7 cellular contexts compared by ENCODE assay signal in the genomic region with DNA sequence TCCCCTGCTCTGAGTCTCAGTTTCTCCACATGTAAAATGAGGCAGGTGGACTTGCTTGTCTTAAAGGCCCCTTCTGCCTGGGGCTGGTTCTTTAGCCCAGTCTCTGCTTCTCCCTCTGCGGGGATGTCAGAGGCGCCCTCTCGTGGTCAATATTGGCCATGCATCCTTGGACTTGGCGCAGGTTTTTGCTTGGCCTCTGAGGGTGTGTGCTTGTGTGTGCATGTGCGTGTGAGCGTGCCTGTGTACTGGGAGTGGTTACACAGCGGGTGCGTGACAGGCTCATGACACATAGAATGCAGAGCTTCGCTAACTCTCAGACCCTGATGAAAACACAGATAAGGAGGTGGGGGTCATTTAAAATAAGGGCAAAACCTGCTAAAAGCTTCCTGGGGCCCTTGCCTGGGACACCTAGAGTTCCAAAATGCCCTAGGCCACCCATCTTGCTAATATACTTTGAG.
DNase-seq lines count a peak whose midpoint lies in the region; FAIRE-seq and TF ChIP-seq lines count a peak whose summit lies in the region.

No MANE protein-coding gene starts in this region.

- CTCF ChIA-PET in SK-N-SH (lab: Yijun Ruan, JAX), result interaction anchor here (0.6 to 2.1 kb wide), 19 partner anchors 9 to 269 kb away, joined by 3 to 13 read pairs (median 4); no protein-coding TSS in a partner anchor
- CTCF ChIA-PET in activated naive CD4-positive, alpha-beta T cell treated with anti-CD3 and anti-CD28 coated beads for 36 hours (lab: Charles Lee), result interaction anchor here (0.7 to 2.9 kb wide), 3 partner anchors 9 to 246 kb away, joined by 3 to 16 read pairs (median 3); no protein-coding TSS in a partner anchor

- no peaks in the 10 kb centered on the region for H3K79me2 ChIP-seq in SK-N-SH (ENCODE audit: insufficient read depth)

- WGBS in SK-N-SH (ENCODE audit: low lambda C conversion rate), result 8% methylated on average over 9 of the region's 9 CpGs

- H3K36me3 ChIP-seq in SK-N-SH (replicated peaks in 1 of 2; ENCODE audit: control insufficient read depth in 1 of 2, insufficient read depth in 2 of 2, low read length in 1 of 2), result no peaks in the 10 kb centered on the region

- H3K4me3 Mint-ChIP-seq in activated naive CD4-positive, alpha-beta T cell treated with anti-CD3 and anti-CD28 coated beads for 36 hours, result no peak overlapping the region

- peak; percentile 93 for FAIRE-seq in urothelium cell line (lab: Jason Lieb, UNC)

- intact Hi-C loops in activated naive CD4-positive, alpha-beta T cell treated with anti-CD3 and anti-CD28 coated beads for 36 hours (cut with micrococcal nuclease), result loop anchor here (1.0 kb wide), 1 partner anchor 260 kb away; no protein-coding TSS in a partner anchor
- intact Hi-C loops in posterior cingulate gyrus (cut with DNase I), result no loop called here

- TF ChIP-seq CTCF in GM12872 (IDR thresholded peaks at IDR 0.05; ENCODE audit: insufficient read depth, low read depth, low read length) (peak; percentile 95), SK-N-SH (IDR thresholded peaks at IDR 0.05) (peak; percentile 94)

- no peak overlapping the region for H3K4me2 ChIP-seq in SK-N-SH

- H3K4me1 Mint-ChIP-seq in activated naive CD4-positive, alpha-beta T cell treated with anti-CD3 and anti-CD28 coated beads for 36 hours (ENCODE audit: low read depth), result no peaks in the 10 kb centered on the region

- H3F3A ChIP-seq in SK-N-SH (replicated peaks; ENCODE audit: insufficient read depth), result peaks cover 13% of the 10 kb centered on the region

- H3K4me1 ChIP-seq in SK-N-SH (ENCODE audit: control insufficient read depth in 1 of 2, insufficient read depth in 2 of 2, low read depth in 1 of 2, low read length in 1 of 2), result peaks cover 0 to 13% of the 10 kb centered on the region in 2 experiments; a peak in 3 of 4 replicates

- H3K9me3 Mint-ChIP-seq in activated naive CD4-positive, alpha-beta T cell treated with anti-CD3 and anti-CD28 coated beads for 36 hours, result no peaks in the 10 kb centered on the region

- no peaks in the 10 kb centered on the region for H3K36me3 Mint-ChIP-seq in activated naive CD4-positive, alpha-beta T cell treated with anti-CD3 and anti-CD28 coated beads for 36 hours (ENCODE audit: low read depth)

- no peak overlapping the region for H3K27ac Mint-ChIP-seq in activated naive CD4-positive, alpha-beta T cell treated with anti-CD3 and anti-CD28 coated beads for 36 hours

- no peaks in the 10 kb centered on the region for H4K20me1 ChIP-seq in SK-N-SH (ENCODE audit: insufficient read depth)

- no peak overlapping the region for H3K27ac ChIP-seq in SK-N-SH (ENCODE audit: low read depth in 2 of 2, low read length in 1 of 2)

- no peak overlapping the region for H2AFZ ChIP-seq in SK-N-SH (ENCODE audit: low read depth)

- peak; percentile 78 for DNase-seq in SK-N-SH
- peak; percentile 85 for DNase-seq in activated naive CD4-positive, alpha-beta T cell treated with anti-CD3 and anti-CD28 coated beads for 36 hours
- peak; percentile 81 for DNase-seq in glomerular visceral epithelial cell (ENCODE audit: extremely low spot score)
- peak in 8 of 10 donors; percentile 55 to 93 (median 72) for DNase-seq in posterior cingulate gyrus
- DNase-seq in urothelium cell line (ENCODE audit: low spot score), result peak; percentile 89

- no peak overlapping the region for H3K9ac ChIP-seq in SK-N-SH

- H3K27me3 ChIP-seq in SK-N-SH (ENCODE audit: insufficient read depth), result no peaks in the 10 kb centered on the region

- H3K27me3 Mint-ChIP-seq in activated naive CD4-positive, alpha-beta T cell treated with anti-CD3 and anti-CD28 coated beads for 36 hours (ENCODE audit: low read depth), result peaks cover 12% of the 10 kb centered on the region

- POLR2A ChIA-PET in SK-N-SH (lab: Yijun Ruan, JAX), result no interaction called here

- peak; percentile 84 for TF ChIP-seq RAD21 in Ishikawa (IDR thresholded peaks at IDR 0.05; ENCODE audit: low read depth)
- peak; percentile 72 for TF ChIP-seq RAD21 in SK-N-SH (IDR thresholded peaks at IDR 0.05; ENCODE audit: low read length)

- no peak for TF ChIP-seq EP300 in Ishikawa (IDR thresholded peaks at IDR 0.05; ENCODE audit: borderline replicate concordance)
- no peak for TF ChIP-seq EP300 in SK-N-SH (IDR thresholded peaks at IDR 0.05; ENCODE audit: borderline replicate concordance in 1 of 2, low read depth in 1 of 2, low read length in 1 of 2)

- H3K9me3 ChIP-seq in SK-N-SH, result no peaks in the 10 kb centered on the region

- no peak overlapping the region for H3K4me3 ChIP-seq in SK-N-SH (ENCODE audit: low read depth in 2 of 2, low read length in 1 of 2)

- H3K9me2 ChIP-seq in SK-N-SH, result no peaks in the 10 kb centered on the region

TF ChIP-seq in Ishikawa, 13 proteins besides CTCF, POLR2A, EP300 and RAD21:
- TF ChIP-seq NFIC (IDR thresholded peaks at IDR 0.05) (no peak), FOXM1 (IDR thresholded peaks at IDR 0.05; ENCODE audit: borderline replicate concordance, low read depth) (no peak), CREB1 (IDR thresholded peaks at IDR 0.05; ENCODE audit: low read depth) (no peak), CEBPB (IDR thresholded peaks at IDR 0.05) (no peak), YY1 (IDR thresholded peaks at IDR 0.05; ENCODE audit: low read depth) (no peak), TCF12 (IDR thresholded peaks at IDR 0.05; ENCODE audit: low read depth) (no peak)
- TF ChIP-seq, protein P1, sequence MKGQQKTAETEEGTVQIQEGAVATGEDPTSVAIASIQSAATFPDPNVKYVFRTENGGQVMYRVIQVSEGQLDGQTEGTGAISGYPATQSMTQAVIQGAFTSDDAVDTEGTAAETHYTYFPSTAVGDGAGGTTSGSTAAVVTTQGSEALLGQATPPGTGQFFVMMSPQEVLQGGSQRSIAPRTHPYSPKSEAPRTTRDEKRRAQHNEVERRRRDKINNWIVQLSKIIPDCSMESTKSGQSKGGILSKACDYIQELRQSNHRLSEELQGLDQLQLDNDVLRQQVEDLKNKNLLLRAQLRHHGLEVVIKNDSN (IDR thresholded peaks at IDR 0.05), result 0 out of 2 replicates have a peak, but pooled peaks have one; percentile 4

TF ChIP-seq in SK-N-SH, 30 proteins besides CTCF, POLR2A, EP300 and RAD21:
- TF ChIP-seq MXI1 (IDR thresholded peaks at IDR 0.05; ENCODE audit: low read depth, low read length) (0 out of 2 replicates have a peak, but pooled peaks have one; percentile 42), JUND (IDR thresholded peaks at IDR 0.05) (no peak), CHD2 (IDR thresholded peaks at IDR 0.05; ENCODE audit: low read length, partially characterized antibody) (peak; percentile 32), SMC3 (IDR thresholded peaks at IDR 0.05; ENCODE audit: low read depth, low read length) (peak; percentile 86)
